3 cellular contexts compared by ENCODE assay signal in the genomic region with DNA sequence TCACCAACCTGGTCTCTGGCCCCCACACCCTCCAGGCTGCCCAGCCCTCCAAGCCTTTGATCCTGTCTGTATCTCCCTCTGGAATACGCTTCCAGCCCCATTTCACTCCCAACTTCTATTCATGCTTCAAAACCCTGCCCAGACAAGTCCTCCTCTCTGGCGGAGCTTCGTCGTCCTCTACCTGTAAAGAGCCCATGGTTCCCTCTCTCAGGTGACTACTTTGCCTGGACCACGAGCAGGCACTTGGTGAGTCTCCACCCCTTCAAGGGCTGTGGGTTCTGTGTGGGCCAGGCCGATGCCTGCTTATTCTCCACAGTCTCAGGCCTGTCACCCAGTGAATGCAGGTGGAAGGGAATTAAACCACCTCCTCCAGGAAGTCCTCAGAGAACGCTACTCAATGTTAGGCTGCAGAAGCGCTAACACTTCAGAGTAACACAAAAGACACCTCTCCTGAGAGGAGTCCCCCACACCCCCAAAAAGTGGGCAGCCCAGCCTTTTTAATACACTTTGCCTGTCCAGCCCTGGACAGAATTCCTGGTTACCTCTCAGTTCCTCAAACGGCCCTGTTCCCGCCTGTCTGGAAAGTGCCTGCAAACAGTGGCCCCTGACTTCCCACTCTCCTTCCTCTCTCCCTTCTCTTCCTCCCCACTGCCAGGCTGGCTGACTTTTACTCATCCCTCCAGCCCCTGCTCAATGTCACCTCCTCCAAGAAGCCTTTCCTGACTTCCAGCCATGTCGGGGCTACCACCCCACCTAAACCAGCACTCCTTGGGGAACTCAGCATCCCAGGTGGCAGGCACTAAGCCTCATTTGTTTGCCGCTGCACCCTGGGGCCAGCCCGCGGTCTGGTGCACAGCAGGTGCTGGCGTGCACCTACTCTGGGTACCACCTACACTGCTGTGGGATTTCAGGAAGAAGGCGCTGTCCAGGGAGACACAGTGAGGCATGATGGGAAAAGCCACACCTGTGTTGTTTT.
TF ChIP-seq lines count a peak whose summit lies in the region.

No MANE protein-coding gene starts in this region.

TF ChIP-seq in SK-N-SH treated with all-trans-retinoic acid at 6 μM for 48 hours, 23 proteins besides CTCF, POLR2A, EP300 and RAD21:
- peak; percentile 96 for TF ChIP-seq ZFP3 (CRISPR knock-in tag; IDR thresholded peaks at IDR 0.05)
- TF ChIP-seq, protein P1, sequence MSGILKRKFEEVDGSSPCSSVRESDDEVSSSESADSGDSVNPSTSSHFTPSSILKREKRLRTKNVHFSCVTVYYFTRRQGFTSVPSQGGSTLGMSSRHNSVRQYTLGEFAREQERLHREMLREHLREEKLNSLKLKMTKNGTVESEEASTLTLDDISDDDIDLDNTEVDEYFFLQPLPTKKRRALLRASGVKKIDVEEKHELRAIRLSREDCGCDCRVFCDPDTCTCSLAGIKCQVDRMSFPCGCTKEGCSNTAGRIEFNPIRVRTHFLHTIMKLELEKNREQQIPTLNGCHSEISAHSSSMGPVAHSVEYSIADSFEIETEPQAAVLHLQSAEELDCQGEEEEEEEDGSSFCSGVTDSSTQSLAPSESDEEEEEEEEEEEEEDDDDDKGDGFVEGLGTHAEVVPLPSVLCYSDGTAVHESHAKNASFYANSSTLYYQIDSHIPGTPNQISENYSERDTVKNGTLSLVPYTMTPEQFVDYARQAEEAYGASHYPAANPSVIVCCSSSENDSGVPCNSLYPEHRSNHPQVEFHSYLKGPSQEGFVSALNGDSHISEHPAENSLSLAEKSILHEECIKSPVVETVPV (CRISPR knock-in tag; IDR thresholded peaks at IDR 0.05) = no peak

TF ChIP-seq in SK-N-SH, 30 proteins besides CTCF, POLR2A, EP300 and RAD21:
- TF ChIP-seq TCF12 (IDR thresholded peaks at IDR 0.05) (no peak), MEF2A (IDR thresholded peaks at IDR 0.05; ENCODE audit: borderline replicate concordance, low read depth) (no peak), EZH2phosphoT487 (IDR thresholded peaks at IDR 0.05; ENCODE audit: borderline replicate concordance, low read depth) (no peak), ELF1 (IDR thresholded peaks at IDR 0.05) (no peak), NRF1 (IDR thresholded peaks at IDR 0.05; ENCODE audit: low read depth, low read length) (no peak), FOXJ3 (CRISPR knock-in tag; IDR thresholded peaks at IDR 0.05) (no peak), SMC3 (IDR thresholded peaks at IDR 0.05; ENCODE audit: low read depth, low read length) (no peak), FOXM1 (IDR thresholded peaks at IDR 0.05; ENCODE audit: low read depth) (no peak), POLR2AphosphoS5 (IDR thresholded peaks at IDR 0.05; ENCODE audit: low read depth, low read length) (no peak)

TF ChIP-seq in IMR-90, 13 proteins besides CTCF, POLR2A, EP300 and RAD21:
- TF ChIP-seq CHD1 (IDR thresholded peaks at IDR 0.05; ENCODE audit: low read depth, low read length) = no peak
- TF ChIP-seq NFE2L2 (IDR thresholded peaks at IDR 0.05; ENCODE audit: low read depth, low read length) = no peak
- TF ChIP-seq FOS (IDR thresholded peaks at IDR 0.05; ENCODE audit: low read depth, low read length) = no peak
- TF ChIP-seq, protein P2, sequence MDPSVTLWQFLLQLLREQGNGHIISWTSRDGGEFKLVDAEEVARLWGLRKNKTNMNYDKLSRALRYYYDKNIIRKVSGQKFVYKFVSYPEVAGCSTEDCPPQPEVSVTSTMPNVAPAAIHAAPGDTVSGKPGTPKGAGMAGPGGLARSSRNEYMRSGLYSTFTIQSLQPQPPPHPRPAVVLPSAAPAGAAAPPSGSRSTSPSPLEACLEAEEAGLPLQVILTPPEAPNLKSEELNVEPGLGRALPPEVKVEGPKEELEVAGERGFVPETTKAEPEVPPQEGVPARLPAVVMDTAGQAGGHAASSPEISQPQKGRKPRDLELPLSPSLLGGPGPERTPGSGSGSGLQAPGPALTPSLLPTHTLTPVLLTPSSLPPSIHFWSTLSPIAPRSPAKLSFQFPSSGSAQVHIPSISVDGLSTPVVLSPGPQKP (IDR thresholded peaks at IDR 0.05; ENCODE audit: borderline replicate concordance, low read depth, low read length) = no peak
- TF ChIP-seq, protein P3, sequence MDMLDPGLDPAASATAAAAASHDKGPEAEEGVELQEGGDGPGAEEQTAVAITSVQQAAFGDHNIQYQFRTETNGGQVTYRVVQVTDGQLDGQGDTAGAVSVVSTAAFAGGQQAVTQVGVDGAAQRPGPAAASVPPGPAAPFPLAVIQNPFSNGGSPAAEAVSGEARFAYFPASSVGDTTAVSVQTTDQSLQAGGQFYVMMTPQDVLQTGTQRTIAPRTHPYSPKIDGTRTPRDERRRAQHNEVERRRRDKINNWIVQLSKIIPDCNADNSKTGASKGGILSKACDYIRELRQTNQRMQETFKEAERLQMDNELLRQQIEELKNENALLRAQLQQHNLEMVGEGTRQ (IDR thresholded peaks at IDR 0.05; ENCODE audit: low read depth, low read length) = no peak
- TF ChIP-seq RCOR1 (IDR thresholded peaks at IDR 0.05; ENCODE audit: insufficient replicate concordance, low read length) = no peak
- TF ChIP-seq BHLHE40 (IDR thresholded peaks at IDR 0.05; ENCODE audit: low read depth, low read length) = no peak
- no peak for TF ChIP-seq MAZ (IDR thresholded peaks at IDR 0.05; ENCODE audit: borderline replicate concordance, low read depth, low read length)
- no peak for TF ChIP-seq CEBPB (IDR thresholded peaks at IDR 0.05; ENCODE audit: low read depth, low read length)
- TF ChIP-seq SMC3 (IDR thresholded peaks at IDR 0.05; ENCODE audit: low read depth, low read length) = no peak
- TF ChIP-seq MAFK (IDR thresholded peaks at IDR 0.05; ENCODE audit: low read depth, low read length) = no peak
- no peak for TF ChIP-seq MXI1 (IDR thresholded peaks at IDR 0.05; ENCODE audit: borderline replicate concordance, low read depth, low read length)
- no peak for TF ChIP-seq RFX5 (IDR thresholded peaks at IDR 0.05; ENCODE audit: low read depth, low read length)
